Comparison of ENCODE assay signal across 8 cellular contexts in the genomic region with DNA sequence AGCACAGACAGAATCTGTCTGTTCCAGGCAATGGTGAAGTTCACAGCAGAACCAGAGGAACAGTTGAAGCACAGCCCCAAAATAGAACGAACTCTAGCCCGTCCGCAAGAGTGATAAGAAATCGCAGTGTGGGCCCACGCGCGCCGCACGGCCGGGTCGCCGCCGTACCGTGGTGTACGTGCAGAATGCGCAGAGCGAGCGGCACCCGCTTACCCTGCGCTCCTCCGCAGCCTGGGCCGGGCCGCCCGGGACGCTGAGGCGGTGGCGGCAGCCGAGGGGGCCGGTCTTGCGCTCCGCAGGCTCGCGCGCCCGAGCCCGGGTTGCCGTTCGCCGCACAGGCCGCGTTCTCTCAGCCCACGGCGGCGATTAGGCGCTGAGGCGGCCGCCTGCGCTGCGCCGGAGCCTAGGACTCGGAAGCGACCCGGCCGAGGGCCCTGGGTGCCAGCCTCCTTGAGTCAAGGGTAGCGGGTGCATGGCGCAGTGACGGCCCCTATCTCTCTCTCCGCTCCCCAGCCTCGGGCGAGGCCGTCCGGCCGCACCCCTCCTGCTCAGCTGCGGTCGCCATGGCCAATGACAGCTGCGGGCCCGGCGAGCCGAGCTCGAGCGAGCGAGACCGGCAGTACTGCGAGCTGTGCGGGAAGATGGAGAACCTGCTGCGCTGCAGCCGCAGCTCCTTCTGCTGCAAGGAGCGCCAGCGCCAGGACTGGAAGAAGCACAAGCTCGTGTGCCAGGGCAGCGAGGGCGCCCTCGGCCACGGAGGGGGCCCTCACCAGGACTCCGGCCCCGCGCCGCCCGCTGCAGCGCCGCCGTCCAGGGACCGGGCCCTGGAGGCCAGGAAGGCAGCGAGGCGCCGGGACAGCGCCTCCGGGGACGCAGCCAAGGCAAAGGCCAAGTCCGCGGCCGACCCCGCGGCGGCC. TPM values are rescaled to one million over a fixed set of nuclear protein-coding genes. Genes with fewer than 3 reads are reported as not detected.
DNase-seq lines count a peak whose midpoint lies in the region; TF ChIP-seq lines count a peak whose summit lies in the region.

No MANE protein-coding gene starts in this region.

- POLR2A ChIA-PET in GM10248 (lab: Yijun Ruan, JAX) = no interaction called here

- peak overlapping the region; percentile 98 for H3K4me3 Mint-ChIP-seq in HFFc6

- peak overlapping the region; percentile 92 for H3K27ac Mint-ChIP-seq in HFFc6

- no peaks in the 10 kb centered on the region for H3K9me3 Mint-ChIP-seq in HFFc6

- CTCF ChIA-PET in GM10248 (lab: Yijun Ruan, JAX) = interaction anchor here (1.1 to 2.5 kb wide), 3 partner anchors 22 to 63 kb away, joined by 3 to 6 read pairs (median 4); no protein-coding TSS in a partner anchor

- H3K27me3 Mint-ChIP-seq in HFFc6 (ENCODE audit: insufficient read depth) = peaks cover 5% of the 10 kb centered on the region

- H3K36me3 Mint-ChIP-seq in HFFc6 (ENCODE audit: low read depth) = peaks cover 23% of the 10 kb centered on the region

- H3K27ac ChIP-seq in layer of hippocampus (ENCODE audit: low read depth, low read length) = peak overlapping the region; percentile 96

- DNase-seq in GM10248 (ENCODE audit: extremely low spot score) (peak; percentile 47), HFFc6 (peak; percentile 60), NCI-H1105 (lab: John Stamatoyannopoulos, UW) (peak; percentile 3), cerebellum (ENCODE audit: low spot score) (peak; percentile 68), NCI-H345 (lab: John Stamatoyannopoulos, UW) (no peak)
- peak; percentile 45 to 57 for DNase-seq in activated CD4-positive, alpha-beta T cell treated with anti-CD3 and anti-CD28 coated beads for 24 hours (ENCODE audit: low read depth in 2 of 2)
- peak; percentile 50 to 62 for DNase-seq in stimulated activated CD4-positive, alpha-beta T cell treated with anti-CD3 and anti-CD28 coated beads, Interleukin-1b, Interleukin-23, amount 100 ng/mL, for 4 hours (ENCODE audit: low read depth in 2 of 2)

- peaks cover 58% of the 10 kb centered on the region for H3K4me1 Mint-ChIP-seq in HFFc6 (ENCODE audit: low read depth)

- no peaks in the 10 kb centered on the region for H3K27me3 ChIP-seq in layer of hippocampus (ENCODE audit: control insufficient read depth, insufficient read depth, low read length)

- no peak for TF ChIP-seq CTCF in GM10248 (IDR thresholded peaks at IDR 0.05; ENCODE audit: control extremely low read depth, extremely low read depth, low read depth, missing control alignments)
- TF ChIP-seq CTCF in HFFc6 (IDR thresholded peaks at IDR 0.05) = peak; percentile 11; the same call in 1 of the 2 replicates

RNA-seq across cellular contexts. Expression of gene WDR73, which starts 20.5 kb away (rescaled TPM):
- 10 to 100 TPM; 19.9 to 23.7 (median 21.4) TPM for total RNA-seq in HFFc6 (2021; fragmentation: NEBNext Ultra II Directional; extraction: Animal tissue kit (Norgen Biotek cat#: 25700))
- total RNA-seq in cerebellum = 34.4 TPM

RNA-seq across cellular contexts. Expression of gene NMB, which starts 24.4 kb away (rescaled TPM):
- total RNA-seq in HFFc6 (2021; fragmentation: NEBNext Ultra II Directional; extraction: Animal tissue kit (Norgen Biotek cat#: 25700)) = 1 to 10 TPM; 4.4 to 7.1 (median 5.5) TPM
- 2.3 TPM for total RNA-seq in cerebellum

RNA-seq across cellular contexts. Expression of gene ZSCAN2, which starts 32.8 kb away (rescaled TPM):
- total RNA-seq in HFFc6 (2021; fragmentation: NEBNext Ultra II Directional; extraction: Animal tissue kit (Norgen Biotek cat#: 25700)) = 1 to 10 TPM; 4.5 to 5.9 (median 5.5) TPM
- 24.3 TPM for total RNA-seq in cerebellum
